Comparison of ENCODE assay signal across 8 cellular contexts in genomic region chr6:155186052-155186658, GRCh38.
DNase-seq lines count a peak whose midpoint lies in the region; ATAC-seq, FAIRE-seq and TF ChIP-seq lines count a peak whose summit lies in the region.

No MANE protein-coding gene starts in this region.

- peak overlapping the region; percentile 48 for H3K9ac ChIP-seq in PC-3 (ENCODE audit: low read length)
- H3K9ac ChIP-seq in astrocyte (ENCODE audit: low read length) = peak overlapping the region; percentile 44

- H3K27me3 ChIP-seq in PC-3 (ENCODE audit: low read length) (no peaks in the 10 kb centered on the region), astrocyte (ENCODE audit: insufficient read depth, low read length) (no peaks in the 10 kb centered on the region)

- DNase-seq in GM12892 (ENCODE audit: insufficient read length) = no peak
- DNase-seq in PC-3 = peak; percentile 28
- DNase-seq in astrocyte (ENCODE audit: low read depth) = peak; percentile 11
- DNase-seq in stimulated activated CD4-positive, alpha-beta T cell treated with anti-CD3 and anti-CD28 coated beads, Interleukin-12 subunit alpha, Interleukin-12 subunit beta, amount 100 ng/mL, for 4 hours = peak; percentile 49
- no peak for DNase-seq in DMS79 treated with DMSO at 0.1 percent for 48 hours (lab: John Stamatoyannopoulos, UW)

- no peak overlapping the region for H3K4me3 Mint-ChIP-seq in astrocyte (ENCODE audit: unreplicated experiment)

- H4K20me1 ChIP-seq in PC-3 (ENCODE audit: low read length) (no peaks in the 10 kb centered on the region), astrocyte (ENCODE audit: insufficient read depth, low read length) (no peaks in the 10 kb centered on the region)

- H3K4me1 ChIP-seq in PC-3 (ENCODE audit: insufficient read depth, low read length) = peaks cover 43% of the 10 kb centered on the region
- peaks cover 34% of the 10 kb centered on the region for H3K4me1 ChIP-seq in astrocyte (ENCODE audit: insufficient read depth, low read length)

- CTCF ChIA-PET in PC-3 (lab: Charles Lee) = no interaction called here

- no TSS peak for BruUV-seq in PC-3 (replicated peaks; lab: Mats Ljungman, UMichigan)

- TF ChIP-seq POLR2A in GM12892 (IDR thresholded peaks at IDR 0.05; ENCODE audit: low read depth, low read length) = no peak

- TF ChIP-seq CTCF in PC-3 (conservative IDR thresholded peaks at IDR 0.05; ENCODE audit: low read depth, low read length) (no peak), astrocyte (IDR thresholded peaks at IDR 0.05; ENCODE audit: insufficient read depth, low read depth, low read length) (no peak)

- intact Hi-C loops in PC-3 (cut with micrococcal nuclease) = loop anchor here (10.0 kb wide), 1 partner anchor 309 kb away; no protein-coding TSS in a partner anchor

- H3K4me2 ChIP-seq in PC-3 (ENCODE audit: low read length) = peak overlapping the region; percentile 33
- H3K4me2 ChIP-seq in astrocyte (ENCODE audit: low read length) = peak overlapping the region; percentile 47

- FAIRE-seq in GM12892 (lab: Jason Lieb, UNC) = peak; percentile 9
- FAIRE-seq in astrocyte (lab: Jason Lieb, UNC) = no peak

- no peaks in the 10 kb centered on the region for H3K9me3 Mint-ChIP-seq in astrocyte (ENCODE audit: unreplicated experiment)

- peaks cover 30% of the 10 kb centered on the region for H3K4me1 Mint-ChIP-seq in astrocyte (ENCODE audit: low read depth, unreplicated experiment)

- no peaks in the 10 kb centered on the region for H3K36me3 Mint-ChIP-seq in astrocyte (ENCODE audit: low read depth, unreplicated experiment)

- H3K9me2 ChIP-seq in PC-3 (replicated peaks; ENCODE audit: low read length) = no peaks in the 10 kb centered on the region

- H3K27me3 Mint-ChIP-seq in astrocyte (ENCODE audit: low read depth, unreplicated experiment) = no peaks in the 10 kb centered on the region

- H3F3A ChIP-seq in PC-3 (ENCODE audit: low read length, unreplicated experiment) = peaks cover 8% of the 10 kb centered on the region

- H3K4me3 ChIP-seq in PC-3 (ENCODE audit: low read length) (peak overlapping the region; percentile 7; the same call in 1 of the 2 replicates), astrocyte (ENCODE audit: insufficient read depth, low read depth, low read length) (no peak overlapping the region)

- ATAC-seq in PC-3 (no peak), HG03342 (IDR thresholded peaks at IDR 0.05; ENCODE audit: unreplicated experiment) (no peak), GM19455 (IDR thresholded peaks at IDR 0.05; ENCODE audit: unreplicated experiment) (no peak), HG03457 (IDR thresholded peaks at IDR 0.05; ENCODE audit: unreplicated experiment) (no peak)

- no peaks in the 10 kb centered on the region for H3K79me2 ChIP-seq in PC-3 (ENCODE audit: low read length)
- no peaks in the 10 kb centered on the region for H3K79me2 ChIP-seq in astrocyte (ENCODE audit: insufficient read depth, low read length)

- H3K27ac ChIP-seq in PC-3 (ENCODE audit: low read length) (peak overlapping the region; percentile 79), astrocyte (ENCODE audit: low read depth, low read length) (peak overlapping the region; percentile 32)

- H2AFZ ChIP-seq in PC-3 (ENCODE audit: low read length) (peak overlapping the region; percentile 52; the same call in 1 of the 2 replicates), astrocyte (ENCODE audit: low read depth, low read length) (peak overlapping the region; percentile 6)

- POLR2A ChIA-PET in PC-3 (lab: Charles Lee; ENCODE audit: unreplicated experiment) = no interaction called here

- H3K36me3 ChIP-seq in PC-3 (ENCODE audit: low read depth, low read length) (no peaks in the 10 kb centered on the region), astrocyte (ENCODE audit: insufficient read depth, low read length) (no peaks in the 10 kb centered on the region)

- H3K9me3 ChIP-seq in PC-3 (ENCODE audit: low read length) (no peaks in the 10 kb centered on the region), astrocyte (ENCODE audit: insufficient read depth, low read depth, low read length) (no peaks in the 10 kb centered on the region)

- H3K27ac Mint-ChIP-seq in astrocyte (ENCODE audit: unreplicated experiment) = peak overlapping the region; percentile 93

Comparison
In these comparisons a context has a peak if more than half of its experiments do, and no peak if none do; other contexts are left out.
1. DNase-seq: peak in PC-3 (single experiment), astrocyte (single experiment) and stimulated activated CD4-positive, alpha-beta T cell treated with anti-CD3 and anti-CD28 coated beads, Interleukin-12 subunit alpha, Interleukin-12 subunit beta, amount 100 ng/mL, for 4 hours (single experiment); none in GM12892 (single experiment) and DMS79 treated with DMSO at 0.1 percent for 48 hours (single experiment).